Comparison of ENCODE assay signal across 26 cellular contexts in the genomic region with DNA sequence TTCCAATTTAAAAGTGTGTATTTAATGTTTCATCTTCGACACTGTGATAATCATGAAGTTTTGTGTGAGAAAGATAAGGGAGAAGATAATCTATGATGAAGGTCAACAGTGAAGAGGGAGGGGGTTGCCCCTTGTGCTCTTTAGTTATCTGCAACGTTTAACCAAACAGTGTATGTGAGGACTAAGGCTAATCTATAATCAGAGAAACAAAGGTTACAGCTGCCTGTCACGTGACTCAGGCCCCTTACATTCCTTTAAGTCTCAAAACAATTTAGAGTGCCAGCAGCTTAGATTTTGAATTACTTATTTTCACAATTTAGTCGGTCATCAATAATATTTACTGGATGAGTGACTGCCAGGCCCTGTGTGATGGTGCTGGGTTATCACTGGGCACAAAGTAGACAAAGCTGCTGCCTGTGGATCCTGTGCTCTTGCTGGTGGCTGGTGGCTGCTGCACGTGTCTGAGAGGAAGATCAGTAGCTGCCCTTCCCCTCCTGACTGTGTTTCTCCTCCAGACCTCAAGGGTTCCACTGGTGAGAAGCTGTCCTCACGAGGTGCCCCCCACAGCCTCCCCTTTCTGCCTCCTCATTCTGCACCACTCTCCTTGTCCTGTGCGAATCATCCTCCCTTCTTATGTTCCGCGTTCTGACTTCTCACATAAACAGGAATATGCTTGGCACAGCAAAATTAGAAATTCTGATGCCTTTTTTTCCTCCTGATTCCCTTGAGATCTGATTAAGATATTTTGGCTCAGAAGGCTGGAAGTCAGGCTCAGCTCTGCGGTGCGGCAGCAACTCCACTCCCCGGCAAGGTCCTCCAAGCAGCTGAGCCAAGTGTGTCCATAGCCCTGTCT.
DNase-seq lines count a peak whose midpoint lies in the region; ATAC-seq, FAIRE-seq and TF ChIP-seq lines count a peak whose summit lies in the region.
"Had no signal": no experiment of that assay in that cellular context is flagged by ENCODE, and none has a peak within 500 bp of the region (broad histone marks: within the 10 kb centered on the region; RNA-seq: fewer than 3 reads in every experiment).

No MANE protein-coding gene starts in this region.

- WGBS in right lobe of liver (ENCODE audit: insufficient coverage, low coverage, low lambda C conversion rate, missing lambda C conversion rate): 41% methylated on average over 9 of the region's 12 CpGs
- 43 to 50% (median 50%) methylated on average over 12 of the region's 12 CpGs for WGBS in small intestine, 3 donors

- peak overlapping the region in 3 of 5 experiments; percentile 28 to 95 (median 37) for H3K27ac Mint-ChIP-seq in brain
- H3K27ac Mint-ChIP-seq in stimulated activated naive B cell treated with anti-CD40 and anti-IgM and Interleukin-4, amounts not matched to agents 10 μg/mL and 1 μg/mL and 100 μg/mL, for 72 hours: no peak overlapping the region
- H3K27ac Mint-ChIP-seq: activated CD4-positive, alpha-beta memory T cell treated with anti-CD3 and anti-CD28 coated beads for 36 hours; natural killer cell had no signal

- H3K4me1 Mint-ChIP-seq in brain: peaks cover 16% of the 10 kb centered on the region
- H3K4me1 Mint-ChIP-seq in stimulated activated naive B cell treated with anti-CD40 and anti-IgM and Interleukin-4, amounts not matched to agents 10 μg/mL and 1 μg/mL and 100 μg/mL, for 72 hours: no peaks in the 10 kb centered on the region

- peaks cover 4 to 20% (median 12%) of the 10 kb centered on the region in 5 experiments for H3K9me3 Mint-ChIP-seq in brain
- peaks cover 0 to 3% of the 10 kb centered on the region in 2 donors for H3K9me3 Mint-ChIP-seq in stimulated activated naive B cell treated with anti-CD40 and anti-IgM and Interleukin-4, amounts not matched to agents 10 μg/mL and 1 μg/mL and 100 μg/mL, for 72 hours
- H3K9me3 Mint-ChIP-seq: activated CD4-positive, alpha-beta memory T cell treated with anti-CD3 and anti-CD28 coated beads for 36 hours; natural killer cell had no signal

- no peak for FAIRE-seq in small intestine (lab: Jason Lieb, UNC)
- FAIRE-seq: A204.1, GM18507, keratinocyte had no signal

- peaks cover 20% of the 10 kb centered on the region for H3K4me1 ChIP-seq in cardiac muscle cell (ENCODE audit: low read depth)
- H3K4me1 ChIP-seq in right lobe of liver: peaks cover 0 to 11% (median 5%) of the 10 kb centered on the region in 4 donors
- H3K4me1 ChIP-seq in small intestine (ENCODE audit: control insufficient read depth in 2 of 2, insufficient read depth in 1 of 2, low read depth in 1 of 2, low read length in 1 of 2): no peaks in the 10 kb centered on the region
- H3K4me1 ChIP-seq: suprapubic skin had no signal

- H3K4me3 Mint-ChIP-seq in brain: no peak overlapping the region
- no peak overlapping the region for H3K4me3 Mint-ChIP-seq in stimulated activated naive B cell treated with anti-CD40 and anti-IgM and Interleukin-4, amounts not matched to agents 10 μg/mL and 1 μg/mL and 100 μg/mL, for 72 hours
- H3K4me3 Mint-ChIP-seq: activated CD4-positive, alpha-beta memory T cell treated with anti-CD3 and anti-CD28 coated beads for 36 hours; H9; natural killer cell had no signal

- H3K27ac ChIP-seq in cardiac muscle cell (peak overlapping the region; percentile 89), right lobe of liver (no peak overlapping the region), small intestine (ENCODE audit: low read depth in 1 of 2, low read length in 1 of 2) (no peak overlapping the region)
- H3K27ac ChIP-seq: suprapubic skin had no signal

- TF ChIP-seq CTCF in cardiac muscle cell (IDR thresholded peaks at IDR 0.05; ENCODE audit: low read depth, low read length) (no peak), brain (conservative IDR thresholded peaks at IDR 0.05) (no peak), right lobe of liver (IDR thresholded peaks at IDR 0.05) (no peak)

- H3K36me3 Mint-ChIP-seq in brain: no peaks in the 10 kb centered on the region
- H3K36me3 Mint-ChIP-seq in stimulated activated naive B cell treated with anti-CD40 and anti-IgM and Interleukin-4, amounts not matched to agents 10 μg/mL and 1 μg/mL and 100 μg/mL, for 72 hours: no peaks in the 10 kb centered on the region
- H3K36me3 Mint-ChIP-seq: activated CD4-positive, alpha-beta memory T cell treated with anti-CD3 and anti-CD28 coated beads for 36 hours; natural killer cell had no signal

- ATAC-seq in left ventricle myocardium superior (no peak), right lobe of liver (peak; percentile 53 to 75 (median 70))
- no peak for ATAC-seq in stimulated activated naive B cell treated with anti-CD40 and anti-IgM and Interleukin-4, amounts not matched to agents 10 μg/mL and 1 μg/mL and 100 μg/mL, for 72 hours (replicated peaks)
- ATAC-seq: sciatic nerve had no signal

- H3K9me3 ChIP-seq in cardiac muscle cell (ENCODE audit: low read depth): no peaks in the 10 kb centered on the region
- H3K9me3 ChIP-seq in right lobe of liver: no peaks in the 10 kb centered on the region
- no peaks in the 10 kb centered on the region for H3K9me3 ChIP-seq in small intestine (ENCODE audit: control insufficient read depth, low read depth)
- H3K9me3 ChIP-seq: suprapubic skin had no signal

- DNase-seq in cardiac muscle cell (ENCODE audit: low read depth in 1 of 2, low spot score in 1 of 2): peak in 1 of 2 donors; percentile 22
- DNase-seq in left ventricle myocardium superior: no peak
- DNase-seq in right lobe of liver: no peak
- DNase-seq in small intestine: peak; percentile 49
- DNase-seq in stimulated activated naive B cell treated with anti-CD40 and anti-IgM and Interleukin-4, amounts not matched to agents 10 μg/mL and 1 μg/mL and 100 μg/mL, for 72 hours: no peak
- DNase-seq in activated T-cell treated with anti-CD3 and anti-CD28 coated beads, Interleukin-2, amount 50 U/mL, for 48 hours: no peak
- no peak for DNase-seq in HuH-7 (ENCODE audit: low spot score)
- DNase-seq: activated CD4-positive, alpha-beta memory T cell treated with anti-CD3 and anti-CD28 coated beads for 36 hours; activated naive CD4-positive, alpha-beta T cell treated with Interleukin-2 at 50 U/mL for 16 hours; activated T-cell treated with anti-CD3 and anti-CD28 coated beads for 4 hours; anterior cingulate cortex; foreskin fibroblast; H9; KBM-7; MV-4-11; natural killer cell; NCI-H2171 treated with DMSO at 0.1 percent for 48 hours; NCI-H69; RPMI8226; T1000 had no signal

- H3K27me3 Mint-ChIP-seq in brain: no peaks in the 10 kb centered on the region
- no peaks in the 10 kb centered on the region for H3K27me3 Mint-ChIP-seq in stimulated activated naive B cell treated with anti-CD40 and anti-IgM and Interleukin-4, amounts not matched to agents 10 μg/mL and 1 μg/mL and 100 μg/mL, for 72 hours

- H3K4me3 ChIP-seq in cardiac muscle cell (no peak overlapping the region), right lobe of liver (no peak overlapping the region), small intestine (ENCODE audit: low read depth in 1 of 2, low read length in 2 of 2) (no peak overlapping the region)
- H3K4me3 ChIP-seq: suprapubic skin had no signal

- H3K36me3 ChIP-seq in cardiac muscle cell (no peaks in the 10 kb centered on the region), right lobe of liver (no peaks in the 10 kb centered on the region), small intestine (ENCODE audit: control insufficient read depth in 2 of 2, insufficient read depth in 2 of 2, low read length in 2 of 2) (no peaks in the 10 kb centered on the region)
- H3K36me3 ChIP-seq: suprapubic skin had no signal

- H3K27me3 ChIP-seq in cardiac muscle cell: no peaks in the 10 kb centered on the region
- no peaks in the 10 kb centered on the region for H3K27me3 ChIP-seq in right lobe of liver
- H3K27me3 ChIP-seq in small intestine (ENCODE audit: control insufficient read depth in 2 of 2, insufficient read depth in 2 of 2, low read length in 2 of 2): no peaks in the 10 kb centered on the region

- intact Hi-C loops in left ventricle myocardium superior (cut with micrococcal nuclease) (no loop called here), right lobe of liver (cut with DNase I) (no loop called here)

- no peak for TF ChIP-seq POLR2A in right lobe of liver (IDR thresholded peaks at IDR 0.05)

Comparison
In these comparisons a context has a peak if more than half of its experiments do, and no peak if none do; other contexts are left out.
1. ATAC-seq: peak in right lobe of liver (4 of 4); none in left ventricle myocardium superior (single experiment) and stimulated activated naive B cell treated with anti-CD40 and anti-IgM and Interleukin-4, amounts not matched to agents 10 μg/mL and 1 μg/mL and 100 μg/mL, for 72 hours (0 of 2).